ENCODE assay signal across 8 cellular contexts in the genomic region with DNA sequence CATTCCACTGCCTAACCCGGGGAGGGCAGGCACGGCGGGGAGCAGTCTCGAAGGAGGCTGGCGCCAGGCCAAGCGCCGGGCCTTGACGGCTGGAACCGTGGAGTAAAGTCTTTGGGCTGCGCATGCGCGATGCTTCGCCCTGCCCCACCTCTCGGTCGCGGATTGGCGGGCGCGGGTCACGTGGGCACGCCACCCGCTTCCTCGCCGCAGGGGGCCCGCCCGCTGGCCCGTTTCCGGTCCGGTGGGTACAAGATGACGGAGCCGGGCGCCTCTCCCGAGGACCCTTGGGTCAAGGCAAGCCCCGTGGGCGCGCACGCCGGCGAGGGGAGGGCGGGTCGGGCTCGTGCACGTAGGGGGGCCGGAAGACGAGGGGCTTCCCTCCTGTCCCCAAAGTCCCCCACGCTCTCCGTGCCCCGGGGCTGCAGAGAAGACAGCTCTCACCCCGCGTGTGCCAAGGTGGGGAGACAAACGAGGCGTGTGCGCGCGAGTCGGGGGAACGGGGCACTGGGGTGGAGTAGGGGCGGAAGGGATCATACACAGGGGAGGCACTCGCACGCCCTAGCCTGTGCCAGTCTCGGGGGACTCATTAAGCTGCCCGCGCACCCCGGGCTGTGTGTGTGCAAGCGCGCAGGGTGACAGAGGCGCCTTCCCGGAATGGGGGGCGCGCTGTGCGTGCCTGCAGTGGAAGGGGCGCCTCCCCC. TPM values are rescaled to one million over a fixed set of nuclear protein-coding genes. Genes with fewer than 3 reads are reported as not detected.
A peak's percentile ranks its signal among the peaks of the same experiment; 100 is the strongest.
DNase-seq lines count a peak whose midpoint lies in the region; ATAC-seq, FAIRE-seq and TF ChIP-seq lines count a peak whose summit lies in the region.

A gene with protein sequence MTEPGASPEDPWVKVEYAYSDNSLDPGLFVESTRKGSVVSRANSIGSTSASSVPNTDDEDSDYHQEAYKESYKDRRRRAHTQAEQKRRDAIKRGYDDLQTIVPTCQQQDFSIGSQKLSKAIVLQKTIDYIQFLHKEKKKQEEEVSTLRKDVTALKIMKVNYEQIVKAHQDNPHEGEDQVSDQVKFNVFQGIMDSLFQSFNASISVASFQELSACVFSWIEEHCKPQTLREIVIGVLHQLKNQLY (plus strand): TSS at position 228 of the 701 bp plus-strand sequence. CDS start 25 bp downstream, at position 253.

- H3K36me3 ChIP-seq in bronchial epithelial cell (ENCODE audit: control insufficient read depth, insufficient read depth, low read length) = peaks cover 51% of the 10 kb centered on the region

- CTCF ChIA-PET in activated B cell treated with CpG ODN at 0.5 μM for 24 hours (lab: Charles Lee) = interaction anchor here (1.0 to 1.4 kb wide), 2 partner anchors 11 to 19 kb away, joined by 4 read pairs; a partner anchor contains a TSS

- H3K27ac Mint-ChIP-seq in activated B cell treated with CpG ODN at 0.5 μM for 24 hours = peak within 1 kb of the TSS; percentile 95

- no peaks in the 10 kb centered on the region for H3K27me3 ChIP-seq in bronchial epithelial cell (ENCODE audit: control insufficient read depth, insufficient read depth, low read length)

- DNase-seq in NCI-H226 (peak; percentile 77), activated B cell treated with CpG ODN at 0.5 μM for 24 hours (peak; percentile 90), bronchial epithelial cell (ENCODE audit: low read depth) (peak; percentile 69), inferior parietal cortex (ENCODE audit: extremely low spot score) (peak; percentile 92), smooth muscle cell of the brain vasculature (ENCODE audit: low read depth, low spot score) (peak; percentile 76)

- POLR2A ChIA-PET in activated B cell treated with CpG ODN at 0.5 μM for 24 hours (lab: Charles Lee) = interaction anchor here (0.6 to 4.7 kb wide), 18 partner anchors 10 to 801 kb away, joined by 3 to 62 read pairs (median 4); a partner anchor contains a TSS

- FAIRE-seq in bronchial epithelial cell (lab: Jason Lieb, UNC) = no peak

- H3K4me3 ChIP-seq in bronchial epithelial cell (ENCODE audit: low read depth, low read length) = peak within 1 kb of the TSS; percentile 99

- TF ChIP-seq CTCF in activated B cell treated with CpG ODN at 0.5 μM for 24 hours (IDR thresholded peaks at IDR 0.05) (no peak), bronchial epithelial cell (IDR thresholded peaks at IDR 0.05; ENCODE audit: insufficient read depth, low read length, severe bottlenecking) (no peak)

- no peaks in the 10 kb centered on the region for H3K27me3 Mint-ChIP-seq in activated B cell treated with CpG ODN at 0.5 μM for 24 hours

- peaks cover 69% of the 10 kb centered on the region for H3K36me3 Mint-ChIP-seq in activated B cell treated with CpG ODN at 0.5 μM for 24 hours (ENCODE audit: low read depth)

- no peaks in the 10 kb centered on the region for H3K9me3 Mint-ChIP-seq in activated B cell treated with CpG ODN at 0.5 μM for 24 hours

- H3K4me1 Mint-ChIP-seq in activated B cell treated with CpG ODN at 0.5 μM for 24 hours = peaks cover 35% of the 10 kb centered on the region

- ATAC-seq in HG03135 (IDR thresholded peaks at IDR 0.05; ENCODE audit: unreplicated experiment) (peak; percentile 61), activated B cell treated with CpG ODN at 0.5 μM for 24 hours (ENCODE audit: low read depth) (peak; percentile 83), GM19023 (IDR thresholded peaks at IDR 0.05; ENCODE audit: unreplicated experiment) (no peak)

- TF ChIP-seq POLR2A in GM15510 (IDR thresholded peaks at IDR 0.05; ENCODE audit: borderline replicate concordance, extremely low read depth, insufficient read length) = peak; percentile 74

- H3K4me3 Mint-ChIP-seq in activated B cell treated with CpG ODN at 0.5 μM for 24 hours = peak within 1 kb of the TSS; percentile 98

- intact Hi-C loops in activated B cell treated with CpG ODN at 0.5 μM for 24 hours (cut with micrococcal nuclease) = loop anchor here (1.0 kb wide), 2 partner anchors 10 to 31 kb away; a partner anchor contains a TSS

RNA-seq across cellular contexts. Expression of the gene that starts here (rescaled TPM):
- total RNA-seq in activated B cell treated with CpG ODN at 0.5 μM for 24 hours (53.4 and 59.7 TPM in 2 replicates), bronchial epithelial cell (28.3 and 33.2 TPM in 2 replicates)
